24 cellular contexts compared by ENCODE assay signal in genomic region chr1:3735027-3735682, GRCh38. TPM values are rescaled to one million over a fixed set of nuclear protein-coding genes. Genes with fewer than 3 reads are reported as not detected.
DNase-seq lines count a peak whose midpoint lies in the region; ATAC-seq and TF ChIP-seq lines count a peak whose summit lies in the region.
"Had no signal": no experiment of that assay in that cellular context is flagged by ENCODE, and none has a peak within 500 bp of the region (broad histone marks: within the 10 kb centered on the region; RNA-seq: fewer than 3 reads in every experiment).

No MANE protein-coding gene starts in this region.

- H4K20me1 ChIP-seq in osteoblast (ENCODE audit: insufficient read depth, low read length) = no peaks in the 10 kb centered on the region

- no peaks in the 10 kb centered on the region for H3K9me3 Mint-ChIP-seq in T-cell
- H3K9me3 Mint-ChIP-seq: CD4-positive, alpha-beta T cell had no signal

- H3K4me1 Mint-ChIP-seq in T-cell = no peaks in the 10 kb centered on the region
- H3K4me1 Mint-ChIP-seq: B cell had no signal

- CTCF ChIA-PET in T-cell (lab: Charles Lee) = no interaction called here

- H3K27ac ChIP-seq in WERI-Rb-1 (peak overlapping the region; percentile 31), osteoblast (ENCODE audit: low read depth, low read length) (peak overlapping the region; percentile 87), ascending aorta (no peak overlapping the region)
- H3K27ac ChIP-seq: A549, KMS-11 had no signal

- H3K36me3 ChIP-seq in WERI-Rb-1 (peaks cover 91% of the 10 kb centered on the region), osteoblast (ENCODE audit: insufficient read depth, low read length) (peaks cover 24% of the 10 kb centered on the region), ascending aorta (peaks cover 28 to 46% of the 10 kb centered on the region in 2 donors)

- H3K27me3 ChIP-seq in WERI-Rb-1 (ENCODE audit: insufficient read depth, low read depth, severe bottlenecking) (no peaks in the 10 kb centered on the region), osteoblast (ENCODE audit: insufficient read depth, low read length) (peaks cover 21% of the 10 kb centered on the region), ascending aorta (no peaks in the 10 kb centered on the region)

- no peak for TF ChIP-seq CTCF in WERI-Rb-1 (IDR thresholded peaks at IDR 0.05; ENCODE audit: low read depth, low read length)
- TF ChIP-seq CTCF in osteoblast (IDR thresholded peaks at IDR 0.05; ENCODE audit: extremely low read depth, low read depth, low read length) = no peak
- no peak for TF ChIP-seq CTCF in ascending aorta (IDR thresholded peaks at IDR 0.05)

- peak; percentile 9 for DNase-seq in Right ventricle myocardium inferior (ENCODE audit: missing footprints)
- DNase-seq in cardiac septum (ENCODE audit: low spot score) = no peak
- DNase-seq in DMS 273 (lab: John Stamatoyannopoulos, UW; ENCODE audit: unreplicated experiment) = peak; percentile 84
- DNase-seq in WERI-Rb-1 = peak; percentile 49
- DNase-seq in osteoblast (ENCODE audit: insufficient read length, low spot score, missing footprints) = peak; percentile 61
- DNase-seq in T-cell = no peak
- no peak for DNase-seq in ascending aorta (ENCODE audit: low spot score in 2 of 2)
- DNase-seq: CD4-positive, alpha-beta T cell; COR-L47; GOT3; HCEC 1CT; IMR-90; MV-4-11; NCI-H1105 treated with DMSO at 0.1 percent for 48 hours; NCI-H2081 treated with DMSO at 0.1 percent for 48 hours; NCI-H446 treated with DMSO at 0.1 percent for 48 hours; NCI-H748 treated with DMSO at 0.1 percent for 48 hours; OCI-M1; SK-N-SH had no signal

- intact Hi-C loops in Right ventricle myocardium inferior (cut with DNase I) = no loop called here
- intact Hi-C loops in cardiac septum (cut with DNase I) = no loop called here
- intact Hi-C loops in ascending aorta (cut with DNase I) = no loop called here

- H2AFZ ChIP-seq in osteoblast (ENCODE audit: low read length) = no peak overlapping the region

- peaks cover 0 to 2% of the 10 kb centered on the region in 2 donors for H3K27me3 Mint-ChIP-seq in T-cell
- H3K27me3 Mint-ChIP-seq: B cell; CD4-positive, alpha-beta T cell had no signal

- H3K4me1 ChIP-seq in osteoblast (ENCODE audit: insufficient read depth, low read length) = peaks cover 11% of the 10 kb centered on the region
- no peaks in the 10 kb centered on the region for H3K4me1 ChIP-seq in ascending aorta
- H3K4me1 ChIP-seq: A549 had no signal

- no peak overlapping the region for H3K27ac Mint-ChIP-seq in T-cell
- H3K27ac Mint-ChIP-seq: B cell; CD4-positive, alpha-beta T cell had no signal

- H3K79me2 ChIP-seq in osteoblast (ENCODE audit: insufficient read depth, low read length) = no peaks in the 10 kb centered on the region

- H3K36me3 Mint-ChIP-seq in T-cell = peaks cover 6% of the 10 kb centered on the region

- H3K9me3 ChIP-seq in WERI-Rb-1 (ENCODE audit: severe bottlenecking) (no peaks in the 10 kb centered on the region), osteoblast (ENCODE audit: low read depth, low read length) (no peaks in the 10 kb centered on the region), ascending aorta (no peaks in the 10 kb centered on the region)
- H3K9me3 ChIP-seq: A549, SK-N-SH had no signal

- H3K4me3 Mint-ChIP-seq in T-cell = no peak overlapping the region
- H3K4me3 Mint-ChIP-seq: B cell; CD4-positive, alpha-beta T cell had no signal

- ATAC-seq in Right ventricle myocardium inferior = no peak
- ATAC-seq in T-cell (replicated peaks in 1 of 4) = no peak
- no peak for ATAC-seq in HG03432 (IDR thresholded peaks at IDR 0.05; ENCODE audit: unreplicated experiment)
- ATAC-seq: A549 had no signal

- no peak overlapping the region for H3K4me2 ChIP-seq in osteoblast (ENCODE audit: insufficient read depth, low read length)
- H3K4me2 ChIP-seq: A549, KMS-11, SK-N-SH had no signal

- POLR2A ChIA-PET in T-cell (lab: Charles Lee) = no interaction called here

- H3K4me3 ChIP-seq in WERI-Rb-1 (ENCODE audit: low read depth, low read length) = no peak overlapping the region
- no peak overlapping the region for H3K4me3 ChIP-seq in osteoblast (ENCODE audit: insufficient read depth, low read length)
- H3K4me3 ChIP-seq in ascending aorta = no peak overlapping the region
- H3K4me3 ChIP-seq: A549 had no signal

RNA-seq across cellular contexts. Expression of gene CCDC27, which starts 17.1 kb away (rescaled TPM):
- total RNA-seq in Right ventricle myocardium inferior (not detected), cardiac septum (not detected), osteoblast (not detected in 2 replicates), T-cell (not detected), ascending aorta (not detected)
- total RNA-seq: B cell; CD4-positive, alpha-beta T cell; G401; IMR-90 had no signal

RNA-seq across cellular contexts. Expression of gene SMIM1, which starts 37.4 kb away (rescaled TPM):
- total RNA-seq in Right ventricle myocardium inferior (13.0 TPM), cardiac septum (8.0 TPM), osteoblast (not detected in 2 replicates), T-cell (1 to 10 TPM; 1.3 to 6.2 (median 4.2) TPM), ascending aorta (not detected)

Comparison
In these comparisons a context has a peak if more than half of its experiments do, and no peak if none do; other contexts are left out.
1. DNase-seq: peak in Right ventricle myocardium inferior (single experiment), DMS 273 (single experiment), WERI-Rb-1 (single experiment) and osteoblast (single experiment); none in cardiac septum (single experiment), T-cell (0 of 34) and ascending aorta (0 of 2).
2. H3K27ac ChIP-seq: peak in WERI-Rb-1 (single experiment) and osteoblast (single experiment); none in ascending aorta (0 of 2).